In the genomic region with DNA sequence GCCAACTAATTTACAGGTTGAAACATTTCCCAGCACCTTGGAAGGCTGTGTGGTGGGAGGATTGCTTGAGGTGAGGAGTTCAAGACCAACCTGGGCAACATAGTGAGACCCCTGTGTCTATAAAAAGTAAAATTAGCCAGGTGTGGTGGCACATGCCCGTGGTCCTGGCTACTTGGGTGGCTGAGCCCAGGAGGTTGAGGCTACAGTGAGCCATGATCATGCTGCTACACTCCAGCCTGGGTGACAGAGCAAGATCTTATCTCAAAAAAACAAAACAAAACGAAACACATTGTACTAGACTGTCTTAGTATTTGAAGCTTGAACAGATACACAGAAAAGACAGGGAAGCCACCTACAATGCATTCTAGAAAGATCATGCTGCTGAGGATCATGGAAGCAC, we compare ENCODE assay signal across 1 cellular context.
TF ChIP-seq lines count a peak whose summit lies in the region.

No MANE protein-coding gene starts in this region.

TF ChIP-seq in K562, 482 proteins besides CTCF, POLR2A, EP300 and RAD21 (continued from another document and continues in another):
- TF ChIP-seq, protein P1, sequence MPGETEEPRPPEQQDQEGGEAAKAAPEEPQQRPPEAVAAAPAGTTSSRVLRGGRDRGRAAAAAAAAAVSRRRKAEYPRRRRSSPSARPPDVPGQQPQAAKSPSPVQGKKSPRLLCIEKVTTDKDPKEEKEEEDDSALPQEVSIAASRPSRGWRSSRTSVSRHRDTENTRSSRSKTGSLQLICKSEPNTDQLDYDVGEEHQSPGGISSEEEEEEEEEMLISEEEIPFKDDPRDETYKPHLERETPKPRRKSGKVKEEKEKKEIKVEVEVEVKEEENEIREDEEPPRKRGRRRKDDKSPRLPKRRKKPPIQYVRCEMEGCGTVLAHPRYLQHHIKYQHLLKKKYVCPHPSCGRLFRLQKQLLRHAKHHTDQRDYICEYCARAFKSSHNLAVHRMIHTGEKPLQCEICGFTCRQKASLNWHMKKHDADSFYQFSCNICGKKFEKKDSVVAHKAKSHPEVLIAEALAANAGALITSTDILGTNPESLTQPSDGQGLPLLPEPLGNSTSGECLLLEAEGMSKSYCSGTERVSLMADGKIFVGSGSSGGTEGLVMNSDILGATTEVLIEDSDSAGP (CRISPR knock-in tag; IDR thresholded peaks at IDR 0.05) = no peak
- no peak for TF ChIP-seq ZNF717 (CRISPR knock-in tag; IDR thresholded peaks at IDR 0.05)
- no peak for TF ChIP-seq THRA (IDR thresholded peaks at IDR 0.05)
- TF ChIP-seq SREBF1 (IDR thresholded peaks at IDR 0.05; ENCODE audit: borderline replicate concordance, low read depth, low read length) = no peak
- TF ChIP-seq ZNF436 (CRISPR knock-in tag; IDR thresholded peaks at IDR 0.05) = no peak
- no peak for TF ChIP-seq ZNF134 (CRISPR knock-in tag; conservative IDR thresholded peaks at IDR 0.05)
- no peak for TF ChIP-seq TAF9B (IDR thresholded peaks at IDR 0.05; ENCODE audit: partially characterized antibody)
- no peak for TF ChIP-seq E4F1 (CRISPR knock-in tag; IDR thresholded peaks at IDR 0.05; ENCODE audit: borderline replicate concordance)
- TF ChIP-seq LCOR (CRISPR knock-in tag; IDR thresholded peaks at IDR 0.05) = no peak
- 0 out of 2 replicates have a peak, but pooled peaks have one; percentile 38 for TF ChIP-seq ELF1 (tag; IDR thresholded peaks at IDR 0.05)
- TF ChIP-seq RNF2 (IDR thresholded peaks at IDR 0.05) = no peak
- TF ChIP-seq, protein P2, sequence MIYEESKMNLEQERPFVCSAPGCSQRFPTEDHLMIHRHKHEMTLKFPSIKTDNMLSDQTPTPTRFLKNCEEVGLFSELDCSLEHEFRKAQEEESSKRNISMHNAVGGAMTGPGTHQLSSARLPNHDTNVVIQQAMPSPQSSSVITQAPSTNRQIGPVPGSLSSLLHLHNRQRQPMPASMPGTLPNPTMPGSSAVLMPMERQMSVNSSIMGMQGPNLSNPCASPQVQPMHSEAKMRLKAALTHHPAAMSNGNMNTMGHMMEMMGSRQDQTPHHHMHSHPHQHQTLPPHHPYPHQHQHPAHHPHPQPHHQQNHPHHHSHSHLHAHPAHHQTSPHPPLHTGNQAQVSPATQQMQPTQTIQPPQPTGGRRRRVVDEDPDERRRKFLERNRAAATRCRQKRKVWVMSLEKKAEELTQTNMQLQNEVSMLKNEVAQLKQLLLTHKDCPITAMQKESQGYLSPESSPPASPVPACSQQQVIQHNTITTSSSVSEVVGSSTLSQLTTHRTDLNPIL (CRISPR knock-in tag; IDR thresholded peaks at IDR 0.05) = no peak
- peak; percentile 39; the same call in 1 of the 2 replicates for TF ChIP-seq SMAD4 (CRISPR knock-in tag; conservative IDR thresholded peaks at IDR 0.05)
- TF ChIP-seq FOSL1 (tag; conservative IDR thresholded peaks at IDR 0.05) = no peak; the same call in 1 of the 2 replicates
- no peak for TF ChIP-seq U2AF1 (optimal IDR thresholded peaks at IDR 0.05; ENCODE audit: low read depth, low read length)
- TF ChIP-seq ZNF197 (CRISPR knock-in tag; IDR thresholded peaks at IDR 0.05; ENCODE audit: low read depth) = no peak
- no peak for TF ChIP-seq HEY1 (CRISPR knock-in tag; IDR thresholded peaks at IDR 0.05; ENCODE audit: borderline replicate concordance)
- no peak for TF ChIP-seq TRIM28 (IDR thresholded peaks at IDR 0.05)
- no peak for TF ChIP-seq BDP1 (IDR thresholded peaks at IDR 0.05; ENCODE audit: insufficient read depth, insufficient read length)
- no peak for TF ChIP-seq ZNF449 (CRISPR knock-in tag; IDR thresholded peaks at IDR 0.05)
- TF ChIP-seq NCOA6 (IDR thresholded peaks at IDR 0.05) = no peak
- TF ChIP-seq ZNF76 (CRISPR knock-in tag; IDR thresholded peaks at IDR 0.05; ENCODE audit: borderline replicate concordance) = no peak
- no peak for TF ChIP-seq KDM2B (CRISPR knock-in tag; IDR thresholded peaks at IDR 0.05)
- TF ChIP-seq TCF7 (IDR thresholded peaks at IDR 0.05; ENCODE audit: borderline replicate concordance) = no peak
- no peak for TF ChIP-seq CCAR2 (IDR thresholded peaks at IDR 0.05; ENCODE audit: low read depth, low read length)
- TF ChIP-seq CEBPB (tag; IDR thresholded peaks at IDR 0.05) = no peak; the same call in 1 of the 2 replicates
- TF ChIP-seq ZNF644 (tag; IDR thresholded peaks at IDR 0.05; ENCODE audit: low read depth) = 0 out of 2 replicates have a peak, but pooled peaks have one; percentile 75
- no peak for TF ChIP-seq JUND (IDR thresholded peaks at IDR 0.05; ENCODE audit: borderline replicate concordance, low read depth, low read length)
- peak; percentile 27; the same call in 1 of the 3 replicates for TF ChIP-seq JUND (tag; IDR thresholded peaks at IDR 0.05; ENCODE audit: borderline replicate concordance, low read depth, low read length)
- TF ChIP-seq TCF3 (CRISPR knock-in tag; IDR thresholded peaks at IDR 0.05) = no peak
- no peak for TF ChIP-seq HMG20A (CRISPR knock-in tag; conservative IDR thresholded peaks at IDR 0.05)
- TF ChIP-seq MAX (CRISPR knock-in tag; IDR thresholded peaks at IDR 0.05) = peak; percentile 23; the same call in 1 of the 2 replicates
- no peak for TF ChIP-seq RHOXF2B (CRISPR knock-in tag; conservative IDR thresholded peaks at IDR 0.05)
- TF ChIP-seq DPF2 (IDR thresholded peaks at IDR 0.05) = peak; percentile 74; the same call in 1 of the 2 replicates
- TF ChIP-seq ZNF75A (CRISPR knock-in tag; IDR thresholded peaks at IDR 0.05) = no peak
- no peak for TF ChIP-seq KAT2B (IDR thresholded peaks at IDR 0.05; ENCODE audit: low read depth, low read length)
- TF ChIP-seq MTA2 (IDR thresholded peaks at IDR 0.05; ENCODE audit: low read depth) = no peak
- no peak for TF ChIP-seq PRPF4 (IDR thresholded peaks at IDR 0.05; ENCODE audit: insufficient read depth, low read depth, low read length, poor library complexity, severe bottlenecking)
- no peak for TF ChIP-seq ADNP (tag; IDR thresholded peaks at IDR 0.05)
- TF ChIP-seq ETS2 (tag; IDR thresholded peaks at IDR 0.05; ENCODE audit: borderline replicate concordance, poor library complexity, severe bottlenecking) = no peak
- TF ChIP-seq NFIX (CRISPR knock-in tag; IDR thresholded peaks at IDR 0.05; ENCODE audit: low read depth) = no peak
- TF ChIP-seq ZBTB17 (CRISPR knock-in tag; IDR thresholded peaks at IDR 0.05) = no peak
- TF ChIP-seq SMARCE1 (IDR thresholded peaks at IDR 0.05) = peak; percentile 55
- TF ChIP-seq MNT (conservative IDR thresholded peaks at IDR 0.05) = peak in 1 of 2 experiments; percentile 56; a peak in 2 of 4 replicates
- TF ChIP-seq ZNF3 (CRISPR knock-in tag; IDR thresholded peaks at IDR 0.05) = no peak
- no peak for TF ChIP-seq NCOA2 (IDR thresholded peaks at IDR 0.05; ENCODE audit: partially characterized antibody in 2 of 2)
- TF ChIP-seq SREBF2 (CRISPR knock-in tag; IDR thresholded peaks at IDR 0.05) = no peak
- no peak for TF ChIP-seq ZNF79 (CRISPR knock-in tag; IDR thresholded peaks at IDR 0.05; ENCODE audit: low read depth)
